1 cellular context compared by ENCODE assay signal in the genomic region with DNA sequence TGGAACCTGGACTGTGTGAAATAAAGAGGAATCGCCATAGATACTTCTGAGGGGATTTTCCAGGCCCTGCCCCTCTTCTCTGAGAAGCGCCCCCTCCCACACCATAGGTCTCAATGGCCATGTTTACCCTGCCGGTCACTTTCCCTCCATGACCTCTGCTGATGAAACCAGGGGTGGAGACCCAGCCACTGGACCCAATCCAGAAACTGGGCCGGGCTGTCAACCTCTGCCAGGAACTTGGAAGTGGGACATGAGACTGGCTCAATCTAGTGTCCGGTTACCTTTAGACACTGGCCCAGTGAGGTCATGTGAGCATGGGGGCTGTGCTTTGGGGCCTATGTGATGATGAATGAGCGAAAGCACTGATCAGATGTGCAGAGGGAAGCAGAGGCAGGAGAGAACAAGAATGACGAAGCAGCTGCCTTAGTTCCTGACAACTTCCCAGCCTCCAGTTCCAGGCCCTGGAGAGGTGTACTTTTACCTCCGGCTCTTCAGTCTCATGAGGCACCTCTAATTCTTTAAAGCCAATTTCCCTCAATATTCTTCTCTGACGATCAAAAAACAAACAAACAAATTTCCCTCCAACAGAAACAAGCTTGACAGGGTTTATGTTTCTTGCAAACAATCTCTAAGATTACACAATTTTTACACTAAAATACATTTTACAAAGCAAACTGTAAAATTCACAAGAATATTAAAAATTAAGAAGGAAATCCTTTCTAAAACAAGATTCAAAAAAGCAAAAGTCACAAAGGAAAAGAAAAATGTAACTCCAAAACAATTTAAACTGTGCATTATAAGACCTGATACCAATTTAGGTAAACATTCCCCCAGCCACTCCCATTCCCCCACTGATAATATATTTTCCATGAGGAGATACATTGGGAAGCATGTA.
TF ChIP-seq lines count a peak whose summit lies in the region.

No MANE protein-coding gene starts in this region.

TF ChIP-seq in K562, 482 proteins besides CTCF, POLR2A, EP300 and RAD21 (continued from another document and continues in another):
- TF ChIP-seq, protein P1, sequence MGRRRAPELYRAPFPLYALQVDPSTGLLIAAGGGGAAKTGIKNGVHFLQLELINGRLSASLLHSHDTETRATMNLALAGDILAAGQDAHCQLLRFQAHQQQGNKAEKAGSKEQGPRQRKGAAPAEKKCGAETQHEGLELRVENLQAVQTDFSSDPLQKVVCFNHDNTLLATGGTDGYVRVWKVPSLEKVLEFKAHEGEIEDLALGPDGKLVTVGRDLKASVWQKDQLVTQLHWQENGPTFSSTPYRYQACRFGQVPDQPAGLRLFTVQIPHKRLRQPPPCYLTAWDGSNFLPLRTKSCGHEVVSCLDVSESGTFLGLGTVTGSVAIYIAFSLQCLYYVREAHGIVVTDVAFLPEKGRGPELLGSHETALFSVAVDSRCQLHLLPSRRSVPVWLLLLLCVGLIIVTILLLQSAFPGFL (CRISPR knock-in tag; IDR thresholded peaks at IDR 0.05): no peak
- TF ChIP-seq MAZ (CRISPR knock-in tag; conservative IDR thresholded peaks at IDR 0.05 in 1 of 2, IDR thresholded peaks at IDR 0.05 in 1 of 2) (peak in 1 of 2 experiments; percentile 59; a peak in 3 of 4 replicates), POLR2AphosphoS2 (IDR thresholded peaks at IDR 0.05; ENCODE audit: low read length) (no peak), BMI1 (IDR thresholded peaks at IDR 0.05; ENCODE audit: low read length) (no peak), DNMT1 (IDR thresholded peaks at IDR 0.05) (0 out of 2 replicates have a peak, but pooled peaks have one; percentile 32), ZNF398 (CRISPR knock-in tag; IDR thresholded peaks at IDR 0.05) (no peak), JUND (IDR thresholded peaks at IDR 0.05; ENCODE audit: borderline replicate concordance, low read depth, low read length) (peak; percentile 79), JUND (tag; IDR thresholded peaks at IDR 0.05; ENCODE audit: borderline replicate concordance, low read depth, low read length) (peak; percentile 86; the same call in 1 of the 3 replicates), MEF2D (tag; conservative IDR thresholded peaks at IDR 0.05; ENCODE audit: low read depth) (no peak), DPF2 (IDR thresholded peaks at IDR 0.05) (peak; percentile 76), ARID3B (CRISPR knock-in tag; IDR thresholded peaks at IDR 0.05; ENCODE audit: borderline replicate concordance) (no peak), MXD1 (CRISPR knock-in tag; IDR thresholded peaks at IDR 0.05; ENCODE audit: borderline replicate concordance, poor library complexity, severe bottlenecking) (no peak), ZBTB49 (CRISPR knock-in tag; IDR thresholded peaks at IDR 0.05; ENCODE audit: borderline replicate concordance) (no peak), MTA1 (IDR thresholded peaks at IDR 0.05; ENCODE audit: borderline replicate concordance) (0 out of 2 replicates have a peak, but pooled peaks have one; percentile 28), ZNF717 (CRISPR knock-in tag; IDR thresholded peaks at IDR 0.05) (no peak), ZNF184 (CRISPR knock-in tag; IDR thresholded peaks at IDR 0.05) (no peak), MYBL2 (IDR thresholded peaks at IDR 0.05; ENCODE audit: low read depth) (no peak), MYBL2 (CRISPR knock-in tag; IDR thresholded peaks at IDR 0.05; ENCODE audit: borderline replicate concordance) (no peak), ZNF655 (CRISPR knock-in tag; IDR thresholded peaks at IDR 0.05) (no peak), CTBP1 (IDR thresholded peaks at IDR 0.05; ENCODE audit: borderline replicate concordance) (peak; percentile 93; the same call in 1 of the 2 replicates), POLR3G (IDR thresholded peaks at IDR 0.05; ENCODE audit: extremely low read depth, insufficient read length, insufficient replicate concordance) (no peak), BCL6 (CRISPR knock-in tag; IDR thresholded peaks at IDR 0.05) (0 out of 2 replicates have a peak, but pooled peaks have one; percentile 33), ETV5 (CRISPR knock-in tag; IDR thresholded peaks at IDR 0.05; ENCODE audit: low read depth) (peak; percentile 41; the same call in 1 of the 2 replicates), FIP1L1 (IDR thresholded peaks at IDR 0.05; ENCODE audit: low read depth, low read length, poor library complexity, severe bottlenecking) (no peak), CHD2 (IDR thresholded peaks at IDR 0.05; ENCODE audit: low read depth, low read length) (no peak), ELF1 (tag; IDR thresholded peaks at IDR 0.05) (peak; percentile 45; the same call in 1 of the 2 replicates)
- TF ChIP-seq, protein P2, sequence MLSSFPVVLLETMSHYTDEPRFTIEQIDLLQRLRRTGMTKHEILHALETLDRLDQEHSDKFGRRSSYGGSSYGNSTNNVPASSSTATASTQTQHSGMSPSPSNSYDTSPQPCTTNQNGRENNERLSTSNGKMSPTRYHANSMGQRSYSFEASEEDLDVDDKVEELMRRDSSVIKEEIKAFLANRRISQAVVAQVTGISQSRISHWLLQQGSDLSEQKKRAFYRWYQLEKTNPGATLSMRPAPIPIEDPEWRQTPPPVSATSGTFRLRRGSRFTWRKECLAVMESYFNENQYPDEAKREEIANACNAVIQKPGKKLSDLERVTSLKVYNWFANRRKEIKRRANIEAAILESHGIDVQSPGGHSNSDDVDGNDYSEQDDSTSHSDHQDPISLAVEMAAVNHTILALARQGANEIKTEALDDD (IDR thresholded peaks at IDR 0.05): peak; percentile 28; the same call in 1 of the 2 replicates
- TF ChIP-seq, protein P3, sequence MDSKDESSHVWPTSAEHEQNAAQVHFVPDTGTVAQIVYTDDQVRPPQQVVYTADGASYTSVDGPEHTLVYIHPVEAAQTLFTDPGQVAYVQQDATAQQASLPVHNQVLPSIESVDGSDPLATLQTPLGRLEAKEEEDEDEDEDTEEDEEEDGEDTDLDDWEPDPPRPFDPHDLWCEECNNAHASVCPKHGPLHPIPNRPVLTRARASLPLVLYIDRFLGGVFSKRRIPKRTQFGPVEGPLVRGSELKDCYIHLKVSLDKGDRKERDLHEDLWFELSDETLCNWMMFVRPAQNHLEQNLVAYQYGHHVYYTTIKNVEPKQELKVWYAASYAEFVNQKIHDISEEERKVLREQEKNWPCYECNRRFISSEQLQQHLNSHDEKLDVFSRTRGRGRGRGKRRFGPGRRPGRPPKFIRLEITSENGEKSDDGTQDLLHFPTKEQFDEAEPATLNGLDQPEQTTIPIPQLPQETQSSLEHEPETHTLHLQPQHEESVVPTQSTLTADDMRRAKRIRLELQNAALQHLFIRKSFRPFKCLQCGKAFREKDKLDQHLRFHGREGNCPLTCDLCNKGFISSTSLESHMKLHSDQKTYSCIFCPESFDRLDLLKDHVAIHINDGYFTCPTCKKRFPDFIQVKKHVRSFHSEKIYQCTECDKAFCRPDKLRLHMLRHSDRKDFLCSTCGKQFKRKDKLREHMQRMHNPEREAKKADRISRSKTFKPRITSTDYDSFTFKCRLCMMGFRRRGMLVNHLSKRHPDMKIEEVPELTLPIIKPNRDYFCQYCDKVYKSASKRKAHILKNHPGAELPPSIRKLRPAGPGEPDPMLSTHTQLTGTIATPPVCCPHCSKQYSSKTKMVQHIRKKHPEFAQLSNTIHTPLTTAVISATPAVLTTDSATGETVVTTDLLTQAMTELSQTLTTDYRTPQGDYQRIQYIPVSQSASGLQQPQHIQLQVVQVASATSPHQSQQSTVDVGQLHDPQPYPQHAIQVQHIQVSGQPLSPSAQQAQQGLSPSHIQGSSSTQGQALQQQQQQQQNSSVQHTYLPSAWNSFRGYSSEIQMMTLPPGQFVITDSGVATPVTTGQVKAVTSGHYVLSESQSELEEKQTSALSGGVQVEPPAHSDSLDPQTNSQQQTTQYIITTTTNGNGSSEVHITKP (IDR thresholded peaks at IDR 0.05; ENCODE audit: partially characterized antibody): peak; percentile 51
- TF ChIP-seq, protein P4, sequence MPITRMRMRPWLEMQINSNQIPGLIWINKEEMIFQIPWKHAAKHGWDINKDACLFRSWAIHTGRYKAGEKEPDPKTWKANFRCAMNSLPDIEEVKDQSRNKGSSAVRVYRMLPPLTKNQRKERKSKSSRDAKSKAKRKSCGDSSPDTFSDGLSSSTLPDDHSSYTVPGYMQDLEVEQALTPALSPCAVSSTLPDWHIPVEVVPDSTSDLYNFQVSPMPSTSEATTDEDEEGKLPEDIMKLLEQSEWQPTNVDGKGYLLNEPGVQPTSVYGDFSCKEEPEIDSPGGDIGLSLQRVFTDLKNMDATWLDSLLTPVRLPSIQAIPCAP (CRISPR knock-in tag; IDR thresholded peaks at IDR 0.05; ENCODE audit: borderline replicate concordance): no peak
